In genomic region chr5:143311428-143311827, GRCh38 we compare ENCODE assay signal across 13 cellular contexts.
DNase-seq lines count a peak whose midpoint lies in the region; ATAC-seq, FAIRE-seq and TF ChIP-seq lines count a peak whose summit lies in the region.
"Had no signal": no experiment of that assay in that cellular context is flagged by ENCODE, and none has a peak within 500 bp of the region (broad histone marks: within the 10 kb centered on the region; RNA-seq: fewer than 3 reads in every experiment).

No MANE protein-coding gene starts in this region.

- CTCF ChIA-PET in A673 (lab: Charles Lee) = no interaction called here

- H3K14ac ChIP-seq in mesenchymal stem cell (ENCODE audit: low read length in 2 of 2) = no peak overlapping the region

- no peak overlapping the region for H3K18ac ChIP-seq in mesenchymal stem cell (ENCODE audit: low read depth in 1 of 2, low read length in 2 of 2)

- H4K91ac ChIP-seq in mesenchymal stem cell (ENCODE audit: low read length) = no peak overlapping the region

- no peak for FAIRE-seq in HTR-8/SVneo (lab: Jason Lieb, UNC)

- POLR2A ChIA-PET in A673 (lab: Charles Lee; ENCODE audit: low non-redundant PET) = no interaction called here

- no peak overlapping the region for H2AK5ac ChIP-seq in mesenchymal stem cell (ENCODE audit: low read length, severe bottlenecking)

- peaks cover 12% of the 10 kb centered on the region for H3K79me1 ChIP-seq in mesenchymal stem cell (replicated peaks; ENCODE audit: low read length, poor library complexity, severe bottlenecking)

- H3K9me3 ChIP-seq in mesenchymal stem cell (ENCODE audit: control insufficient read depth, low read length) (no peaks in the 10 kb centered on the region), A673 (ENCODE audit: low read depth, low read length, poor library complexity, severe bottlenecking) (no peaks in the 10 kb centered on the region)
- H3K9me3 ChIP-seq: HAP-1, tibial nerve had no signal

- H3K4me3 ChIP-seq in AG10803 (ENCODE audit: low read length) = no peak overlapping the region
- no peak overlapping the region for H3K4me3 ChIP-seq in astrocyte of the spinal cord (ENCODE audit: low read depth, low read length)
- H3K4me3 ChIP-seq in mesenchymal stem cell (ENCODE audit: insufficient read depth in 1 of 2, low read depth in 1 of 2, low read length in 2 of 2) = no peak overlapping the region
- no peak overlapping the region for H3K4me3 ChIP-seq in A673 (ENCODE audit: low read depth, low read length, poor library complexity, severe bottlenecking)
- H3K4me3 ChIP-seq: HAP-1, tibial nerve had no signal

- peak; percentile 61 for DNase-seq in AG10803 (ENCODE audit: low read depth)
- peak; percentile 4 for DNase-seq in HTR-8/SVneo (ENCODE audit: insufficient read length, low spot score)
- peak; percentile 60 for DNase-seq in astrocyte of the spinal cord (ENCODE audit: low read depth, low spot score)
- peak; percentile 87 for DNase-seq in mesenchymal stem cell
- no peak for DNase-seq in dedifferentiated amniotic fluid mesenchymal stem cell (ENCODE audit: extremely low spot score)
- DNase-seq in A673 (ENCODE audit: low spot score) = no peak
- DNase-seq in NCI-H526 (lab: John Stamatoyannopoulos, UW) = no peak
- DNase-seq: activated T-cell treated with anti-CD3 and anti-CD28 coated beads, Interleukin-2, amount 50 U/mL, for 1 hour; CD4-positive, alpha-beta T cell had no signal

- H3K36me3 ChIP-seq in mesenchymal stem cell (ENCODE audit: control insufficient read depth in 1 of 2, insufficient read depth in 2 of 2, low read depth in 1 of 2, low read length in 2 of 2) = peaks cover 7 to 62% of the 10 kb centered on the region in 2 experiments
- H3K36me3 ChIP-seq in A673 (ENCODE audit: insufficient read depth, low read length, poor library complexity, severe bottlenecking) = no peaks in the 10 kb centered on the region
- H3K36me3 ChIP-seq: HAP-1 had no signal

- no peak for TF ChIP-seq CTCF in AG10803 (conservative IDR thresholded peaks at IDR 0.05; ENCODE audit: low read length)
- TF ChIP-seq CTCF in astrocyte of the spinal cord (IDR thresholded peaks at IDR 0.05; ENCODE audit: low read depth, low read length) = no peak
- no peak for TF ChIP-seq CTCF in A673 (conservative IDR thresholded peaks at IDR 0.05; ENCODE audit: low read depth, low read length)

- intact Hi-C loops in A673 (cut with micrococcal nuclease; ENCODE audit: unreplicated experiment) = no loop called here

- H4K8ac ChIP-seq in mesenchymal stem cell (ENCODE audit: low read length) = no peak overlapping the region

- no peak overlapping the region for H3K4ac ChIP-seq in mesenchymal stem cell (ENCODE audit: low read depth in 1 of 2, low read length in 2 of 2)

- no peak overlapping the region for H3K27ac ChIP-seq in mesenchymal stem cell (ENCODE audit: low read length, poor library complexity, severe bottlenecking)
- no peak overlapping the region for H3K27ac ChIP-seq in A673 (ENCODE audit: low read depth, low read length, poor library complexity, severe bottlenecking)
- H3K27ac ChIP-seq: KMS-11, tibial nerve had no signal

- peak overlapping the region; percentile 15 for H3K9ac ChIP-seq in mesenchymal stem cell (ENCODE audit: low read length)
- H3K9ac ChIP-seq: KMS-11 had no signal

- H2BK120ac ChIP-seq in mesenchymal stem cell (ENCODE audit: low read depth, low read length) = no peak overlapping the region

- H3K27me3 ChIP-seq in mesenchymal stem cell (ENCODE audit: control insufficient read depth in 1 of 2, insufficient read depth in 1 of 2, low read length in 2 of 2) (no peaks in the 10 kb centered on the region), A673 (replicated peaks; ENCODE audit: insufficient read depth, low read depth, low read length, poor library complexity) (no peaks in the 10 kb centered on the region)
- H3K27me3 ChIP-seq: tibial nerve had no signal

- no peak overlapping the region for H3K4me2 ChIP-seq in mesenchymal stem cell (ENCODE audit: low read length, poor library complexity, severe bottlenecking)
- H3K4me2 ChIP-seq: KMS-11 had no signal

- no TSS peak for BruUV-seq in A673 (replicated peaks; lab: Mats Ljungman, UMichigan)

- H2BK5ac ChIP-seq in mesenchymal stem cell (ENCODE audit: low read depth, low read length, poor library complexity, severe bottlenecking) = no peak overlapping the region

- no peak overlapping the region for H2AFZ ChIP-seq in mesenchymal stem cell (ENCODE audit: low read depth, low read length)

- no peak overlapping the region for H3K23ac ChIP-seq in mesenchymal stem cell (ENCODE audit: low read length in 2 of 2)

- H3K4me1 ChIP-seq in mesenchymal stem cell (ENCODE audit: control insufficient read depth, insufficient read depth, low read depth, low read length) (peaks cover 3% of the 10 kb centered on the region), A673 (ENCODE audit: insufficient read depth, low read length, poor library complexity, severe bottlenecking) (no peaks in the 10 kb centered on the region)
- H3K4me1 ChIP-seq: HAP-1 had no signal

- no peak overlapping the region for H2BK15ac ChIP-seq in mesenchymal stem cell (ENCODE audit: low read depth, poor library complexity, severe bottlenecking)

- 4% methylated on average over 4 of the region's 5 CpGs for WGBS in mesenchymal stem cell

- no peak overlapping the region for H2BK12ac ChIP-seq in mesenchymal stem cell (ENCODE audit: low read length in 2 of 2)

- in situ Hi-C loops in astrocyte of the spinal cord (cut with HindIII; ENCODE audit: low sequenced_read_pairs) = no loop called here

- ATAC-seq in GM18858 (IDR thresholded peaks at IDR 0.05; ENCODE audit: unreplicated experiment) = no peak

Comparison
In these comparisons a context has a peak if more than half of its experiments do, and no peak if none do; other contexts are left out.
1. DNase-seq: peak in AG10803 (single experiment), HTR-8/SVneo (single experiment), astrocyte of the spinal cord (single experiment) and mesenchymal stem cell (single experiment); none in dedifferentiated amniotic fluid mesenchymal stem cell (single experiment), A673 (single experiment) and NCI-H526 (0 of 2).